Comparison of ENCODE assay signal across 8 cellular contexts in the genomic region with DNA sequence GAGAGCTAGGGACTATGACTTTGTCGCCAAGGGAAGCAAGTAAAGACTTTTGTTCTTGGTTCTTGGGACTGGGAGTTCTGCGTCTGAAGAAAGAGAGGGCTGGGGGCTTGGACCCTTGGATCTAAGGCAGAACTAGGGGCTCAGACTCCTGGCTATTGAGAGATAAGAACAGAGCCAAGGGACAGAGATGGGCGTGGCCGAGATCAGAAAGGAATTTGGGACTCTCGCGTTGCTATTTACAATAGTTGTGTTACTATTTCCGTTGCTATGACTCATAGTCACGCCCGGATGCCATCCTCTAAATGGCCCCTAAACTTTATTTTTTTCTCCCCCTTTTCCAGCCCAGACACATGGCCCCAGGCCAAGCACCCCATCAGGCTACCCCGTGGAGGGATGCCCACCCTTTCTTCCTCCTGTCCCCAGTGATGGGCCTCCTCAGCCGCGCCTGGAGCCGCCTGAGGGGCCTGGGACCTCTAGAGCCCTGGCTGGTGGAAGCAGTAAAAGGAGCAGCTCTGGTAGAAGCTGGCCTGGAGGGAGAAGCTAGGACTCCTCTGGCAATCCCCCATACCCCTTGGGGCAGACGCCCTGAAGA. TPM values are rescaled to one million over a fixed set of nuclear protein-coding genes. Genes with fewer than 3 reads are reported as not detected.
DNase-seq lines count a peak whose midpoint lies in the region; ATAC-seq, FAIRE-seq and TF ChIP-seq lines count a peak whose summit lies in the region.

No MANE protein-coding gene starts in this region.

- DNase-seq in AML-193 (lab: John Stamatoyannopoulos, UW): peak; percentile 87
- DNase-seq in H54 (ENCODE audit: insufficient read length, low spot score): peak; percentile 61
- peak; percentile 60 for DNase-seq in NCI-H2196 treated with DMSO at 0.1 percent for 48 hours (lab: John Stamatoyannopoulos, UW; ENCODE audit: unreplicated experiment)
- peak; percentile 57 for DNase-seq in activated CD4-positive, CD25-positive, alpha-beta regulatory T cell treated with anti-CD3 and anti-CD28 coated beads, Interleukin-2, amount 50 U/mL, for 16 hours (ENCODE audit: low read depth, low spot score)
- peak; percentile 71 to 85 for DNase-seq in central memory CD8-positive, alpha-beta T cell (ENCODE audit: low spot score in 2 of 2)
- peak; percentile 77 for DNase-seq in keratinocyte (ENCODE audit: low read depth, low spot score)
- peak; percentile 45 to 54 for DNase-seq in stimulated activated CD4-positive, alpha-beta T cell treated with anti-CD3 and anti-CD28 coated beads, Interleukin-15, amount 100 ng/mL, for 1 hour (ENCODE audit: low read depth in 1 of 2, low spot score in 1 of 2)

- no peak for TF ChIP-seq CTCF in keratinocyte (optimal IDR thresholded peaks at IDR 0.05 in 1 of 3, IDR thresholded peaks at IDR 0.05 in 1 of 3, conservative IDR thresholded peaks at IDR 0.05 in 1 of 3; ENCODE audit: extremely low read depth in 1 of 3, insufficient read depth in 2 of 3, low read length in 3 of 3)

- peak overlapping the region; percentile 100 for H3K9ac ChIP-seq in keratinocyte (ENCODE audit: control insufficient read depth, extremely low read depth, insufficient read depth, low read length)

- peak; percentile 48 for ATAC-seq in central memory CD8-positive, alpha-beta T cell (replicated peaks; ENCODE audit: extremely low read depth, poor library complexity, severe bottlenecking)
- no peak for ATAC-seq in HG02588 (IDR thresholded peaks at IDR 0.05; ENCODE audit: unreplicated experiment)

- H3K36me3 Mint-ChIP-seq in central memory CD8-positive, alpha-beta T cell (ENCODE audit: insufficient read depth): peaks cover 62% of the 10 kb centered on the region

- peak overlapping the region; percentile 100 for H3K27ac Mint-ChIP-seq in central memory CD8-positive, alpha-beta T cell (ENCODE audit: low read depth)

- H3K27me3 Mint-ChIP-seq in central memory CD8-positive, alpha-beta T cell: no peaks in the 10 kb centered on the region

- dilution Hi-C loops in keratinocyte (cut with MboI; ENCODE audit: extremely low pct_ligation_motif_present, low sequenced_read_pairs): no loop called here

- FAIRE-seq in H54 (lab: Jason Lieb, UNC) (no peak), keratinocyte (lab: Jason Lieb, UNC) (no peak)

- H3K4me1 Mint-ChIP-seq in central memory CD8-positive, alpha-beta T cell: peaks cover 49% of the 10 kb centered on the region

- peak overlapping the region; percentile 99 to 100 (median 100) for H3K4me3 ChIP-seq in keratinocyte (ENCODE audit: control insufficient read depth in 2 of 3, extremely low read depth in 1 of 3, insufficient read depth in 2 of 3, low read depth in 1 of 3, low read length in 3 of 3)

- no peak overlapping the region for H2AFZ ChIP-seq in keratinocyte (ENCODE audit: control insufficient read depth, low read length)

- H3K4me1 ChIP-seq in keratinocyte (ENCODE audit: control insufficient read depth, extremely low read depth, insufficient read depth, low read length): peaks cover 12% of the 10 kb centered on the region

- peak overlapping the region; percentile 91 for H3K4me2 ChIP-seq in keratinocyte (ENCODE audit: control insufficient read depth, extremely low read depth, insufficient read depth, low read depth, low read length)

- no peaks in the 10 kb centered on the region for H3K27me3 ChIP-seq in keratinocyte (ENCODE audit: control insufficient read depth, extremely low read depth, insufficient read depth, low read length)

- H3K9me3 Mint-ChIP-seq in central memory CD8-positive, alpha-beta T cell: no peaks in the 10 kb centered on the region

- peaks cover 15% of the 10 kb centered on the region for H4K20me1 ChIP-seq in keratinocyte (ENCODE audit: control insufficient read depth, extremely low read depth, insufficient read depth, low read length)

- H3K4me3 Mint-ChIP-seq in central memory CD8-positive, alpha-beta T cell: peak overlapping the region; percentile 99

- no peak for TF ChIP-seq POLR2A in H54 (IDR thresholded peaks at IDR 0.05; ENCODE audit: low read depth, low read length)

- H3K27ac ChIP-seq in keratinocyte (ENCODE audit: control insufficient read depth, insufficient read depth, low read length): peak overlapping the region; percentile 100

- H3K79me2 ChIP-seq in keratinocyte (ENCODE audit: control insufficient read depth, insufficient read depth, low read length): peaks cover 32% of the 10 kb centered on the region

- H3K36me3 ChIP-seq in keratinocyte (ENCODE audit: control insufficient read depth in 2 of 2, extremely low read depth in 1 of 2, insufficient read depth in 2 of 2, low read length in 2 of 2): peaks cover 22 to 30% of the 10 kb centered on the region in 2 experiments

- H3K9me3 ChIP-seq in keratinocyte (ENCODE audit: control insufficient read depth, low read depth, low read length): no peaks in the 10 kb centered on the region

- peaks cover 2% of the 10 kb centered on the region for H3K9me1 ChIP-seq in keratinocyte (ENCODE audit: control insufficient read depth, extremely low read depth, insufficient read depth, low read length)

RNA-seq across cellular contexts. Expression of gene PPP1R15A, which starts 0.8 kb away (rescaled TPM):
- polyA plus RNA-seq in keratinocyte: 23.6 to 36.6 TPM (median 32.5 TPM) in 3 replicates
- polyA plus RNA-seq in keratinocyte (2011; ENCODE audit: low read depth): 275 TPM
- polyA plus RNA-seq in keratinocyte (2011; cell fraction: cytosol; rRNA removed): 22.9 and 36.2 TPM in 2 replicates
- 123 and 136 TPM in 2 replicates for polyA plus RNA-seq in keratinocyte (2011; cell fraction: nucleus; rRNA removed)
- polyA plus RNA-seq in keratinocyte (2012; ENCODE audit: low replicate concordance): 32.9 and 274 TPM in 2 replicates
- polyA minus RNA-seq in keratinocyte: 9.5 to 14.6 TPM (median 9.9 TPM) in 3 replicates
- polyA minus RNA-seq in keratinocyte (2011; cell fraction: cytosol; rRNA and poly(A)+ RNA removed): 22.8 TPM
- 48.4 and 55.3 TPM in 2 replicates for polyA minus RNA-seq in keratinocyte (2011; cell fraction: nucleus; rRNA and poly(A)+ RNA removed)

RNA-seq across cellular contexts. Expression of gene PLEKHA4, which starts 4.6 kb away (rescaled TPM):
- 1.2 to 2.2 TPM (median 1.8 TPM) in 3 replicates for polyA plus RNA-seq in keratinocyte
- polyA plus RNA-seq in keratinocyte (2011; ENCODE audit: low read depth): 0.62 TPM
- polyA plus RNA-seq in keratinocyte (2011; cell fraction: cytosol; rRNA removed): 0.55 and 2.3 TPM in 2 replicates
- polyA plus RNA-seq in keratinocyte (2011; cell fraction: nucleus; rRNA removed): 1.5 and 2.4 TPM in 2 replicates
- polyA plus RNA-seq in keratinocyte (2012; ENCODE audit: low replicate concordance): 1.7 and 3.9 TPM in 2 replicates
- 0.89 to 2.5 TPM (median 1.1 TPM) in 3 replicates for polyA minus RNA-seq in keratinocyte
- not detected for polyA minus RNA-seq in keratinocyte (2011; cell fraction: cytosol; rRNA and poly(A)+ RNA removed)
- polyA minus RNA-seq in keratinocyte (2011; cell fraction: nucleus; rRNA and poly(A)+ RNA removed): 1.2 TPM in 2 replicates

RNA-seq across cellular contexts. Expression of gene TULP2, which starts 25.6 kb away (rescaled TPM):
- not detected in 3 replicates for polyA plus RNA-seq in keratinocyte
- polyA plus RNA-seq in keratinocyte (2011; ENCODE audit: low read depth): not detected
- polyA plus RNA-seq in keratinocyte (2011; cell fraction: cytosol; rRNA removed): not detected in 2 replicates
- not detected in 2 replicates for polyA plus RNA-seq in keratinocyte (2011; cell fraction: nucleus; rRNA removed)
- not detected in 2 replicates for polyA plus RNA-seq in keratinocyte (2012; ENCODE audit: low replicate concordance)
- polyA minus RNA-seq in keratinocyte: not detected in 3 replicates
- polyA minus RNA-seq in keratinocyte (2011; cell fraction: cytosol; rRNA and poly(A)+ RNA removed): not detected
- not detected in 2 replicates for polyA minus RNA-seq in keratinocyte (2011; cell fraction: nucleus; rRNA and poly(A)+ RNA removed)

RNA-seq across cellular contexts. Expression of gene NUCB1, which starts 27.1 kb away (rescaled TPM):
- polyA plus RNA-seq in keratinocyte: 44.3 to 65.1 TPM (median 59.2 TPM) in 3 replicates
- 89.2 TPM for polyA plus RNA-seq in keratinocyte (2011; ENCODE audit: low read depth)
- 27.4 and 73.6 TPM in 2 replicates for polyA plus RNA-seq in keratinocyte (2011; cell fraction: cytosol; rRNA removed)
- 95.6 and 109 TPM in 2 replicates for polyA plus RNA-seq in keratinocyte (2011; cell fraction: nucleus; rRNA removed)
- polyA plus RNA-seq in keratinocyte (2012; ENCODE audit: low replicate concordance): 69.6 and 106 TPM in 2 replicates
- polyA minus RNA-seq in keratinocyte: 32.7 to 131 TPM (median 41.5 TPM) in 3 replicates
- polyA minus RNA-seq in keratinocyte (2011; cell fraction: cytosol; rRNA and poly(A)+ RNA removed): 44.1 TPM
- polyA minus RNA-seq in keratinocyte (2011; cell fraction: nucleus; rRNA and poly(A)+ RNA removed): 54.3 and 57.7 TPM in 2 replicates

RNA-seq across cellular contexts. Expression of gene HSD17B14, which starts 36.7 kb away (rescaled TPM):
- 0.92 to 1.2 TPM (median 1.0 TPM) in 3 replicates for polyA plus RNA-seq in keratinocyte
- 0.75 TPM for polyA plus RNA-seq in keratinocyte (2011; ENCODE audit: low read depth)
- polyA plus RNA-seq in keratinocyte (2011; cell fraction: cytosol; rRNA removed): 0.52 and 1.5 TPM in 2 replicates
- polyA plus RNA-seq in keratinocyte (2011; cell fraction: nucleus; rRNA removed): 1.6 and 3.9 TPM in 2 replicates
- 1.7 TPM in 2 replicates for polyA plus RNA-seq in keratinocyte (2012; ENCODE audit: low replicate concordance)
- 0.86 to 2.1 TPM in 2 of 3 replicates, not detected in the other for polyA minus RNA-seq in keratinocyte
- not detected for polyA minus RNA-seq in keratinocyte (2011; cell fraction: cytosol; rRNA and poly(A)+ RNA removed)
- 0.54 and 1.1 TPM in 2 replicates for polyA minus RNA-seq in keratinocyte (2011; cell fraction: nucleus; rRNA and poly(A)+ RNA removed)
